ENCODE assay signal across 8 cellular contexts in the genomic region with DNA sequence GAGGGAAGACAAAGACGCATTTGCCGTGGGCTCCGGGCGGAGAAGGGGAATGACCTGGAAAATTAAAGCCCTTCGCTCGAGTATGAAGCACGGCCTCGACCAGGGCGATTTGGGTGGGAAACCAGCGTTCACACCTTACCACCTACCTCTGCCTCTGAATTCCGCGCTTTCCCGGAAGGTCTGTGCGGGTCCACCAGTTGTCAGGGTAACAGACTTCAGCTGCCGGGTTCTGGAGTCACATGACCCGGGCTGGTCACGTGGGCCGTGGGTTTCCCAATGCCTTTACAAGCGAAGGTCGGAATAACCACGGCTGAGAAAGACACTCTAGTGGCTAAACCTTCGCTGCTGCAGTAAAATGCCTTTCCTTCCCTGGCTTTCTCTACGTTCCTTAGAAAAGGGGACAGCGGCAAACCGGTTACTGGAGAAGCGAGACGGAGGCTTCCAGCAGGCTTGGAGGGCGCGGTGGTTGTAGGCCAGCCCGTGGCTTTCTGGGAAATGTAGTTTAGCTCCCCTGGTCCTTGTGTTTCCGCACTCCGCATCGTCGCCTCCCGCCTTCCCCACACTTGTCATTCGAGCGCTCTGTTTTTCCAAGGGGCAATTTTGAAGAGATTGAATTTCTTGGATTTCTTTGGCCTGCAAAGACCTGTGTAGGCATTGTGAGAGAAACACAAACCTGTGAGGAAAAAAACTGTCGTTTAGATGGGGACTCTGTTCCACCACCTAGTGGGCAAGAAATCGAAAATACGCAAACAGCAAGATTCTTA. TPM values are rescaled to one million over a fixed set of nuclear protein-coding genes. Genes with fewer than 3 reads are reported as not detected.
DNase-seq lines count a peak whose midpoint lies in the region; ATAC-seq and TF ChIP-seq lines count a peak whose summit lies in the region.

A gene with protein sequence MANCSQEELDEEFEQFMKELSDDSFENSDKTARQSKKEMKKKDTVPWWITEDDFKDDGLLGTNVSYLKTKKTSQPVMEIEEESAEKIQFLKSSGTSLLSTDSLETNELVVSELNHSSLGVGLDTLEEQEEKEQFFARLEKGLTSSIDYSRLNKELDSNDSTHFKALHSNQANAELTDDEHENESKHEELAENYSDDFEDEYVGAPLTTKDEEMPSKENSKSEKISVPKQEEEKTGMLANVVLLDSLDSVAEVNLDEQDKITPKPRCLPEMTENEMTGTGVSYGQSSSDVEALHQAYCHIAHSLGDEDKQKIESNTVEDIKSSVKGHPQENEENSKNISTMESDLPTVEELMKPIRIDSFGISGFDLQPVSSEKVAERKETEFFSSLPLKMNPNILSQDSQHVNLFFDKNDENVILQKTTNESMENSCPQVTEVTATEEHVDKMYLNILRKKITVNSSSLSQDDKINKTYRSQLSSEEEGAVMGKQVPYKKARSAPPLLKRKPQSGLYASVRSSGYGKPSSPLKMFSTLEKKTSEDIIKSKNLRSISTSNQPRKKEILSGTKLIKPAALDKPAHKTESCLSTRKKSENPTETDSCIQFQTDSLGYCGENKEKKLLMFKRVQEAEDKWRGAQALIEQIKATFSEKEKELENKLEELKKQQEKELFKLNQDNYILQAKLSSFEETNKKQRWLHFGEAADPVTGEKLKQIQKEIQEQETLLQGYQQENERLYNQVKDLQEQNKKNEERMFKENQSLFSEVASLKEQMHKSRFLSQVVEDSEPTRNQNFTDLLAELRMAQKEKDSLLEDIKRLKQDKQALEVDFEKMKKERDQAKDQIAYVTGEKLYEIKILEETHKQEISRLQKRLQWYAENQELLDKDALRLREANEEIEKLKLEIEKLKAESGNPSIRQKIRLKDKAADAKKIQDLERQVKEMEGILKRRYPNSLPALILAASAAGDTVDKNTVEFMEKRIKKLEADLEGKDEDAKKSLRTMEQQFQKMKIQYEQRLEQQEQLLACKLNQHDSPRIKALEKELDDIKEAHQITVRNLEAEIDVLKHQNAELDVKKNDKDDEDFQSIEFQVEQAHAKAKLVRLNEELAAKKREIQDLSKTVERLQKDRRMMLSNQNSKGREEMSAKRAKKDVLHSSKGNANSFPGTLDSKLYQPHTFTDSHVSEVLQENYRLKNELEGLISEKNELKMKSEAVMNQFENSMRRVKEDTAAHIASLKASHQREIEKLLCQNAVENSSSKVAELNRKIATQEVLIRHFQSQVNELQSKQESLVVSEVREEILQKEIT (N-terminal part only) (minus strand): TSS at position 210 of the 764 bp plus-strand sequence. CDS start 1,250 bp downstream, outside the sequence.

- H3K9ac ChIP-seq in endodermal cell (ENCODE audit: extremely low read depth, low read length, poor library complexity, severe bottlenecking) = peak within 1 kb of the TSS; percentile 78

- DNase-seq in COLO829 (ENCODE audit: low spot score) (peak; percentile 65), HS-5 (ENCODE audit: low read depth) (peak; percentile 78), NK-92 (lab: John Stamatoyannopoulos, UW; ENCODE audit: unreplicated experiment) (peak; percentile 33), endodermal cell (peak; percentile 96)
- peak; percentile 68 to 73 (median 71) for DNase-seq in activated CD8-positive, alpha-beta memory T cell treated with anti-CD3 and anti-CD28 coated beads for 48 hours (ENCODE audit: low read depth in 2 of 3, low spot score in 2 of 3)
- peak; percentile 70 to 78 for DNase-seq in stimulated activated CD8-positive, alpha-beta memory T cell treated with anti-CD3 and anti-CD28 coated beads, Interleukin-15, amount 100 ng/mL, for 4 hours (ENCODE audit: low read depth in 2 of 2)

- H3K9me3 ChIP-seq in endodermal cell (ENCODE audit: control insufficient read depth, low read length) (no peaks in the 10 kb centered on the region), mesodermal cell (ENCODE audit: control insufficient read depth, low read length) (no peaks in the 10 kb centered on the region)

- peaks cover 28% of the 10 kb centered on the region for H3K27me3 Mint-ChIP-seq in endodermal cell (ENCODE audit: insufficient read depth)

- peak; percentile 81 for TF ChIP-seq CTCF in endodermal cell (conservative IDR thresholded peaks at IDR 0.05)

- H3K27ac ChIP-seq in endodermal cell (ENCODE audit: low read depth, low read length) = peak within 1 kb of the TSS; percentile 42
- peak within 1 kb of the TSS; percentile 52 for H3K27ac ChIP-seq in mesodermal cell (ENCODE audit: low read depth, low read length, severe bottlenecking)

- peak within 1 kb of the TSS; percentile 88 for H3K27ac Mint-ChIP-seq in endodermal cell

- H3K36me3 ChIP-seq in endodermal cell (ENCODE audit: control insufficient read depth, insufficient read depth, low read length) = peaks cover 6% of the 10 kb centered on the region
- H3K36me3 ChIP-seq in mesodermal cell (ENCODE audit: control insufficient read depth, insufficient read depth, low read length) = no peaks in the 10 kb centered on the region

- peak; percentile 86 for ATAC-seq in GM19468 (IDR thresholded peaks at IDR 0.05; ENCODE audit: extremely low read depth, unreplicated experiment)

- no peaks in the 10 kb centered on the region for H3K4me1 ChIP-seq in endodermal cell (ENCODE audit: control insufficient read depth, insufficient read depth, low read length)
- no peaks in the 10 kb centered on the region for H3K4me1 ChIP-seq in mesodermal cell (ENCODE audit: control insufficient read depth, insufficient read depth, low read length, poor library complexity, severe bottlenecking)

- H3K36me3 Mint-ChIP-seq in endodermal cell (ENCODE audit: low read depth) = peaks cover 2% of the 10 kb centered on the region

- H3K4me3 ChIP-seq in endodermal cell (ENCODE audit: low read length) = peak within 1 kb of the TSS; percentile 96
- H3K4me3 ChIP-seq in mesodermal cell (ENCODE audit: extremely low read depth, insufficient read depth, low read length, poor library complexity, severe bottlenecking) = peak within 1 kb of the TSS; percentile 82

- peak within 1 kb of the TSS; percentile 82 for H3K4me3 Mint-ChIP-seq in endodermal cell

- peaks cover 6% of the 10 kb centered on the region for H3K4me1 Mint-ChIP-seq in endodermal cell

- peaks cover 40% of the 10 kb centered on the region for H3K27me3 ChIP-seq in endodermal cell (ENCODE audit: control insufficient read depth, insufficient read depth, low read length, poor library complexity, severe bottlenecking)

- 0% methylated on average over 10 to 40 of the region's 40 CpGs for WGBS in endodermal cell (ENCODE audit: insufficient coverage in 1 of 2, insufficient read length in 1 of 2), 2 experiments
- WGBS in mesodermal cell (ENCODE audit: insufficient coverage in 2 of 2), 2 experiments = 0 to 1% methylated on average over 20 to 29 of the region's 40 CpGs

- H3K9me3 Mint-ChIP-seq in endodermal cell = no peaks in the 10 kb centered on the region

RNA-seq across cellular contexts. Expression of the gene that starts here (rescaled TPM):
- total RNA-seq in endodermal cell = 10 to 100 TPM; 29.7 to 39.2 TPM
- 11.8 TPM for polyA plus RNA-seq in endodermal cell (2013, experiment 1 of 2)
- polyA plus RNA-seq in endodermal cell (2013, experiment 2 of 2) = 13.9 TPM
- 8.2 TPM for polyA plus RNA-seq in mesodermal cell (2013, experiment 1 of 2)
- polyA plus RNA-seq in mesodermal cell (2013, experiment 2 of 2) = 10.5 TPM

Comparison
In these comparisons a context has a peak if more than half of its experiments do, and no peak if none do; other contexts are left out.
1. Peak in every context shown above with its lines: DNase-seq, ATAC-seq, H3K4me3 ChIP-seq and H3K27ac ChIP-seq.
2. DNase-seq: peak in every context shown above with its lines; median percentile 96 in endodermal cell; 78 in HS-5; 74 in stimulated activated CD8-positive, alpha-beta memory T cell treated with anti-CD3 and anti-CD28 coated beads, Interleukin-15, amount 100 ng/mL, for 4 hours; 71 in activated CD8-positive, alpha-beta memory T cell treated with anti-CD3 and anti-CD28 coated beads for 48 hours; 65 in COLO829; 33 in NK-92.